Comparison of ENCODE assay signal across 26 cellular contexts in the genomic region with DNA sequence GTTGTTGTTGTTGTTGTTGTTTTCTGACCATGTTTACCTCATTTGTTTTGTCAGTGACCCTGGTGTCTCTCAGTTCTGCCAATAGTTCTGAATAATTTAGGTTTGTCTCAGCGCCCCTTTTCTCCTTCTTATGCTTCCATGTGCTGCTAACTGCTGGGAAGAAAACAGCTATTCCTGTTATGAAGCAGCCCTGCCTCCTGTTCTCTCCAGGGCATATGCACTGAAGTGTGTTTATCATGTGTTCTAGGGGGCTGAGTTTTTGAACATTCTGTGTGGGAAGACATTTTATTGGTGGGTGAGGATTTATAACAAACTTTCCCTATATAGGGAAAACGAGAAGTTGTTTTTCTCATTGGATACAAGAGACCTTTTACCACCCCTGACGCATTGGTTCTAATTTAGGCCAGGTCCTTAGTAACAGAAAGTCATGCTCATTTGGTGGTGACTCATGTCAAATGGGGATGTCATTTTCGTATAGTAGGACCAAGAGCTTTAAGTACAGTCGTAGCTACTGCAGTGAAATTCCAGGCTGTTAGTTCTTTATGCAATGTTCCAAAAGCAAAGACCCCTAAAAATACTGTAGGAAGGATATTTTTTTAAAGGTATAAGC.
A peak's percentile ranks its signal among the peaks of the same experiment; 100 is the strongest.
DNase-seq lines count a peak whose midpoint lies in the region; ATAC-seq and TF ChIP-seq lines count a peak whose summit lies in the region.
"Had no signal": no experiment of that assay in that cellular context is flagged by ENCODE, and none has a peak within 500 bp of the region (broad histone marks: within the 10 kb centered on the region; RNA-seq: fewer than 3 reads in every experiment).

No MANE protein-coding gene starts in this region.

- TF ChIP-seq POLR2A in heart left ventricle (IDR thresholded peaks at IDR 0.05), result no peak
- no peak for TF ChIP-seq POLR2A in sigmoid colon (IDR thresholded peaks at IDR 0.05)

- no peak overlapping the region for H3K27ac Mint-ChIP-seq in stimulated activated effector memory CD8-positive, alpha-beta T cell treated with anti-CD3 and anti-CD28 coated beads, Interleukin-12 subunit alpha, Interleukin-12 subunit beta, amount 100 ng/mL, for 72 hours
- H3K27ac Mint-ChIP-seq: activated naive CD4-positive, alpha-beta T cell treated with anti-CD3 and anti-CD28 coated beads, Interleukin-2, amount 10 ng/mL, durations not matched to agents 7 days and 5 days; stimulated activated naive CD8-positive, alpha-beta T cell treated with anti-CD3 and anti-CD28 coated beads, Interleukin-15, amount 100 ng/mL, for 72 hours had no signal

- TF ChIP-seq CTCF in cardiac muscle cell (IDR thresholded peaks at IDR 0.05; ENCODE audit: low read depth, low read length) (no peak), heart left ventricle (IDR thresholded peaks at IDR 0.05) (no peak), sigmoid colon (IDR thresholded peaks at IDR 0.05) (no peak)

- H3K36me3 ChIP-seq in cardiac muscle cell (no peaks in the 10 kb centered on the region), heart left ventricle (no peaks in the 10 kb centered on the region), sigmoid colon (no peaks in the 10 kb centered on the region)
- H3K36me3 ChIP-seq: ascending aorta, lower lobe of right lung, upper lobe of left lung had no signal

- H3K4me3 ChIP-seq in cardiac muscle cell (no peak overlapping the region), heart left ventricle (no peak overlapping the region), sigmoid colon (no peak overlapping the region)
- H3K4me3 ChIP-seq: A549, ascending aorta, hepatocyte, lower lobe of right lung, upper lobe of left lung had no signal

- intact Hi-C loops in heart left ventricle (cut with DNase I) (no loop called here), sigmoid colon (cut with DNase I) (no loop called here)

- H3K4me3 Mint-ChIP-seq in stimulated activated effector memory CD8-positive, alpha-beta T cell treated with anti-CD3 and anti-CD28 coated beads, Interleukin-12 subunit alpha, Interleukin-12 subunit beta, amount 100 ng/mL, for 72 hours, result no peak overlapping the region
- H3K4me3 Mint-ChIP-seq: activated naive CD4-positive, alpha-beta T cell treated with anti-CD3 and anti-CD28 coated beads, Interleukin-2, amount 10 ng/mL, durations not matched to agents 7 days and 5 days; CD14-positive monocyte; stimulated activated naive CD8-positive, alpha-beta T cell treated with anti-CD3 and anti-CD28 coated beads, Interleukin-15, amount 100 ng/mL, for 72 hours had no signal

- H3K27ac ChIP-seq in cardiac muscle cell, result peak overlapping the region; percentile 41
- no peak overlapping the region for H3K27ac ChIP-seq in heart left ventricle
- H3K27ac ChIP-seq in sigmoid colon, result no peak overlapping the region
- H3K27ac ChIP-seq: A549, ascending aorta, hepatocyte, lower lobe of right lung, upper lobe of left lung had no signal

- 61 to 86% (median 71%) methylated on average over 5 of the region's 5 CpGs for WGBS in heart left ventricle, 4 donors
- 72% methylated on average over 5 of the region's 5 CpGs for WGBS in sigmoid colon, 2 donors

- H3K4me1 Mint-ChIP-seq in stimulated activated effector memory CD8-positive, alpha-beta T cell treated with anti-CD3 and anti-CD28 coated beads, Interleukin-12 subunit alpha, Interleukin-12 subunit beta, amount 100 ng/mL, for 72 hours, result peaks cover 13% of the 10 kb centered on the region

- no peak for DNase-seq in cardiac muscle cell (ENCODE audit: low read depth in 1 of 2, low spot score in 1 of 2)
- no peak for DNase-seq in heart left ventricle
- DNase-seq in RKO (ENCODE audit: low spot score), result peak; percentile 74
- DNase-seq in fibroblast of peridontal ligament (ENCODE audit: extremely low read depth), result peak; percentile 68
- no peak for DNase-seq in sigmoid colon
- DNase-seq in stimulated activated effector memory CD8-positive, alpha-beta T cell treated with anti-CD3 and anti-CD28 coated beads, Interleukin-12 subunit alpha, Interleukin-12 subunit beta, amount 100 ng/mL, for 72 hours (ENCODE audit: low spot score in 2 of 2), result no peak
- DNase-seq: activated CD4-positive, CD25-positive, alpha-beta regulatory T cell treated with anti-CD3 and anti-CD28 coated beads, Interleukin-2, amount 50 U/mL, for 72 hours; activated naive CD4-positive, alpha-beta T cell treated with anti-CD3 and anti-CD28 coated beads, Interleukin-2, amount 10 ng/mL, durations not matched to agents 7 days and 5 days; activated T-cell treated with anti-CD3 and anti-CD28 coated beads, Interleukin-2, amount 50 U/mL, for 48 hours; Kasumi-1; lower lobe of right lung; NCI-H2171; NCI-H748 treated with DMSO at 0.1 percent for 48 hours; posterior cingulate gyrus; small intestine; stimulated activated CD4-positive, alpha-beta T cell treated with anti-CD3 and anti-CD28 coated beads, Interleukin-2, amount 100 ng/mL, for 48 hours; stimulated activated naive CD8-positive, alpha-beta T cell treated with anti-CD3 and anti-CD28 coated beads, Interleukin-15, amount 100 ng/mL, for 72 hours; upper lobe of left lung had no signal

- no peaks in the 10 kb centered on the region for H3K9me3 Mint-ChIP-seq in stimulated activated effector memory CD8-positive, alpha-beta T cell treated with anti-CD3 and anti-CD28 coated beads, Interleukin-12 subunit alpha, Interleukin-12 subunit beta, amount 100 ng/mL, for 72 hours
- H3K9me3 Mint-ChIP-seq: activated naive CD4-positive, alpha-beta T cell treated with anti-CD3 and anti-CD28 coated beads, Interleukin-2, amount 10 ng/mL, durations not matched to agents 7 days and 5 days; CD14-positive monocyte; stimulated activated naive CD8-positive, alpha-beta T cell treated with anti-CD3 and anti-CD28 coated beads, Interleukin-15, amount 100 ng/mL, for 72 hours had no signal

- H3K9me3 ChIP-seq in cardiac muscle cell (ENCODE audit: low read depth) (no peaks in the 10 kb centered on the region), heart left ventricle (no peaks in the 10 kb centered on the region), sigmoid colon (no peaks in the 10 kb centered on the region)
- H3K9me3 ChIP-seq: A549, ascending aorta, lower lobe of right lung, upper lobe of left lung had no signal

- TF ChIP-seq EP300 in sigmoid colon (IDR thresholded peaks at IDR 0.05), result no peak

- no peaks in the 10 kb centered on the region for H3K36me3 Mint-ChIP-seq in stimulated activated effector memory CD8-positive, alpha-beta T cell treated with anti-CD3 and anti-CD28 coated beads, Interleukin-12 subunit alpha, Interleukin-12 subunit beta, amount 100 ng/mL, for 72 hours
- H3K36me3 Mint-ChIP-seq: activated naive CD4-positive, alpha-beta T cell treated with anti-CD3 and anti-CD28 coated beads, Interleukin-2, amount 10 ng/mL, durations not matched to agents 7 days and 5 days; CD14-positive monocyte had no signal

- no peak for ATAC-seq in heart left ventricle
- no peak for ATAC-seq in HG03045 (IDR thresholded peaks at IDR 0.05; ENCODE audit: unreplicated experiment)
- ATAC-seq in HG03108 (IDR thresholded peaks at IDR 0.05; ENCODE audit: unreplicated experiment), result no peak
- no peak for ATAC-seq in stimulated activated effector memory CD8-positive, alpha-beta T cell treated with anti-CD3 and anti-CD28 coated beads, Interleukin-12 subunit alpha, Interleukin-12 subunit beta, amount 100 ng/mL, for 72 hours
- ATAC-seq: A549; lower lobe of right lung; Panc1; SK-N-SH treated with all-trans-retinoic acid at 6 μM for 48 hours; stimulated activated naive CD8-positive, alpha-beta T cell treated with anti-CD3 and anti-CD28 coated beads, Interleukin-15, amount 100 ng/mL, for 72 hours had no signal

- H3K4me1 ChIP-seq in cardiac muscle cell (ENCODE audit: low read depth) (peaks cover 27% of the 10 kb centered on the region), heart left ventricle (peaks cover 0 to 4% (median 0%) of the 10 kb centered on the region in 12 donors), sigmoid colon (no peaks in the 10 kb centered on the region)
- H3K4me1 ChIP-seq: A549, ascending aorta, lower lobe of right lung had no signal

- no peaks in the 10 kb centered on the region for H3K27me3 ChIP-seq in cardiac muscle cell
- H3K27me3 ChIP-seq in heart left ventricle, result no peaks in the 10 kb centered on the region
- H3K27me3 ChIP-seq in sigmoid colon, result no peaks in the 10 kb centered on the region
- H3K27me3 ChIP-seq: ascending aorta, hepatocyte, upper lobe of left lung had no signal

Comparison
In these comparisons a context has a peak if more than half of its experiments do, and no peak if none do; other contexts are left out.
1. DNase-seq: peak in RKO (single experiment) and fibroblast of peridontal ligament (single experiment); none in cardiac muscle cell (0 of 2), heart left ventricle (0 of 5), sigmoid colon (single experiment) and stimulated activated effector memory CD8-positive, alpha-beta T cell treated with anti-CD3 and anti-CD28 coated beads, Interleukin-12 subunit alpha, Interleukin-12 subunit beta, amount 100 ng/mL, for 72 hours (0 of 2).